Comparison of ENCODE assay signal across 8 cellular contexts in genomic region chr1:53837924-53838653, GRCh38.
DNase-seq lines count a peak whose midpoint lies in the region; ATAC-seq lines count a peak whose summit lies in the region.

Gene NDC1 (minus strand): TSS chr1:53838296. CDS start chr1:53838261, 35 bp downstream.

- H4K20me1 ChIP-seq in BLaER1 treated with 17β-estradiol and CSF1 and Interleukin-3, amounts not matched to agents 10 nM and 100 nM: peaks cover 0 to 40% (median 22%) of the 10 kb centered on the region in 11 experiments; a peak in 17 of 22 replicates

- H3K4me3 ChIP-seq in BLaER1 treated with 17β-estradiol and CSF1 and Interleukin-3, amounts not matched to agents 10 nM and 100 nM: peak within 1 kb of the TSS; percentile 81 to 99 (median 92)

- H3K9me3 ChIP-seq in BLaER1 treated with 17β-estradiol and CSF1 and Interleukin-3, amounts not matched to agents 10 nM and 100 nM (replicated peaks in 1 of 11): peaks cover 11 to 18% (median 15%) of the 10 kb centered on the region in 11 experiments

- peak within 1 kb of the TSS; percentile 70 to 90 (median 84) for H3K4me2 ChIP-seq in BLaER1 treated with 17β-estradiol and CSF1 and Interleukin-3, amounts not matched to agents 10 nM and 100 nM

- DNase-seq in NCI-H748 (lab: John Stamatoyannopoulos, UW; ENCODE audit: unreplicated experiment) (peak; percentile 98), cortex of kidney (lab: John Stamatoyannopoulos, UW) (peak; percentile 77), left kidney (ENCODE audit: low read depth, low spot score) (peak; percentile 99)
- peak; percentile 83 for DNase-seq in activated CD4-positive, alpha-beta T cell treated with anti-CD3 and anti-CD28 coated beads, Interleukin-2, amount 50 U/mL, for 1 hour
- DNase-seq in stimulated activated CD4-positive, alpha-beta T cell treated with anti-CD3 and anti-CD28 coated beads, Interleukin-2, amount 100 ng/mL, for 24 hours: peak; percentile 82 to 86

- H3K4me1 ChIP-seq in BLaER1 treated with 17β-estradiol and CSF1 and Interleukin-3, amounts not matched to agents 10 nM and 100 nM: peaks cover 28 to 42% (median 37%) of the 10 kb centered on the region in 10 experiments

- H3K36me3 ChIP-seq in BLaER1 treated with 17β-estradiol and CSF1 and Interleukin-3, amounts not matched to agents 10 nM and 100 nM: peaks cover 0 to 16% (median 9%) of the 10 kb centered on the region in 11 experiments; a peak in 11 of 22 replicates

- peak within 1 kb of the TSS; percentile 88 to 99 (median 94) for H3K9ac ChIP-seq in BLaER1 treated with 17β-estradiol and CSF1 and Interleukin-3, amounts not matched to agents 10 nM and 100 nM

- peak within 1 kb of the TSS; percentile 90 to 100 (median 96) for H3K27ac ChIP-seq in BLaER1 treated with 17β-estradiol and CSF1 and Interleukin-3, amounts not matched to agents 10 nM and 100 nM

- no peaks in the 10 kb centered on the region for H3K27me3 ChIP-seq in BLaER1 treated with 17β-estradiol and CSF1 and Interleukin-3, amounts not matched to agents 10 nM and 100 nM

- ATAC-seq in GM19351 (IDR thresholded peaks at IDR 0.05; ENCODE audit: unreplicated experiment) (peak; percentile 81), HG03521 (IDR thresholded peaks at IDR 0.05; ENCODE audit: unreplicated experiment) (peak; percentile 79)

Comparison
In these comparisons a context has a peak if more than half of its experiments do, and no peak if none do; other contexts are left out.
1. Peak in every context shown above with its lines: DNase-seq, ATAC-seq, H3K4me3 ChIP-seq and H3K27ac ChIP-seq.